ENCODE assay signal across 8 cellular contexts in the genomic region with DNA sequence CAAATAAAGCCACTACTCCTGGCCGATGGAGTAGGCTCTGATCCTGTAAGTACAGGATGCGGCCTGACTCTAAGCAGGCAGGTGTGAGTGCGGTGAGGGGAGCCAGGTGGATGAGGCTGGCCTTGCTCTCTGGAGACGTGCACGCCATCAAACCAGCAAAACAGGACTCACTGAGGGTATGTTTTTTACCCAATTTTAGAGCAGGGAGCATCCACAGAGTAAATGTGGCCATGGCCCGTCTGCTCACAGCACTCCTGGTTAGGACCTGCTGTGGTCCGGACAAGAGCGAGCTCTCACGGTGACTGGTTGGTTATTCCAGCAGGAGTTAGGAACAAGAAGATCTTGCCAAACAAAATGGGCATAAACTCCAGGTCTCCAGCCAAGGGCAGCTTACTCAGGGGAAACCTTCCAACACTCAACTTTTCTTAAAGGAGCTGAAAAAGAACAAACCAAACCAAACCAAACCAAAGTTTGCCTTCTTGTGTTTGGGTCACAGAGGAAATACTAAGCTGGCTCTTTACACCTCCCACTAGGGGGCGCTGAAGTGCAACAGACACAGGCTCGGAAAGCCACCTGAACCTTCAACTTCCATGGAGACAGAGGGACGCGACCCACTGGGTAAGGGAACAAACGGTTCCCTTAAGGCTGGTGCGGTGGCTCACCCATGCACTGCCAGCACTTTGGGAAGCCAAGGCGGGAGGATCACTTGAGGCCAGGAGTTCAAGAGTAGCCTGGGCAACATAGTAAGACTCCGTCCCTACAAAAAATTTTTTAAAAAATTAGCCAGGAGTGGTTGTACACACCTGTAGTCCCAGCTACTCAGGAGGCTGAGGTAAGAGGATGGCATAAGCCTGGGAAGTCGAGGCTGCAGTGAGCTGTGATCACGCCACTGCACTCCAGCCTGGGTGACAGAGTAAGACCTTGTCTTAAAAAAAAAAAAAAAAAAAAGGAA.
DNase-seq lines count a peak whose midpoint lies in the region; ATAC-seq and TF ChIP-seq lines count a peak whose summit lies in the region.

No MANE protein-coding gene starts in this region.

- peak; percentile 96 for ATAC-seq in HCT116
- ATAC-seq in left lobe of liver, result peak; percentile 78
- no peak for ATAC-seq in GM21529 (IDR thresholded peaks at IDR 0.05; ENCODE audit: unreplicated experiment)

- no peaks in the 10 kb centered on the region for H3K27me3 ChIP-seq in HCT116 (ENCODE audit: insufficient read depth, low read length)

- no peaks in the 10 kb centered on the region; the same call in 1 of the 2 replicates for H4K20me1 ChIP-seq in HCT116 (ENCODE audit: insufficient read depth)

- BruUV-seq in HCT116 (replicated peaks; lab: Mats Ljungman, UMichigan), result no TSS peak

- no peak overlapping the region for H3K4me3 ChIP-seq in AG09309 (ENCODE audit: control insufficient read depth, low read depth, low read length)
- H3K4me3 ChIP-seq in HCT116 (replicated peaks in 1 of 2; ENCODE audit: low read depth in 1 of 2, low read length in 2 of 2), result no peak overlapping the region
- H3K4me3 ChIP-seq in choroid plexus epithelial cell (ENCODE audit: low read depth, low read length), result no peak overlapping the region

- H3K4me1 ChIP-seq in HCT116 (ENCODE audit: control insufficient read depth in 1 of 2, insufficient read depth in 2 of 2, low read length in 2 of 2), result peaks cover 0 to 19% of the 10 kb centered on the region in 2 experiments; a peak in 1 of 4 replicates

- no peak overlapping the region for H3K9ac ChIP-seq in HCT116 (ENCODE audit: low read length)

- TF ChIP-seq POLR2A in HCT116 (IDR thresholded peaks at IDR 0.05; ENCODE audit: borderline replicate concordance, extremely low read depth, insufficient read depth, insufficient read length), result no peak

- RAD21 ChIA-PET in HCT116 (lab: Charles Lee; ENCODE audit: low non-redundant PET in 1 of 2, low total read pairs in 2 of 2, uncharacterized antibody in 2 of 2, unreplicated experiment in 2 of 2), result interaction anchor here (0.7 to 1.3 kb wide), 8 partner anchors 9 to 357 kb away, joined by 3 to 6 read pairs (median 3); no protein-coding TSS in a partner anchor

- no peak overlapping the region for H3K4me2 ChIP-seq in HCT116 (ENCODE audit: low read length)

- CTCF ChIA-PET in HCT116 (lab: Charles Lee), result interaction anchor here (0.8 to 5.2 kb wide), 17 partner anchors 9 to 358 kb away, joined by 3 to 55 read pairs (median 5); no protein-coding TSS in a partner anchor

- POLR2A ChIA-PET in HCT116 (lab: Charles Lee), result no interaction called here

- H3K9me3 ChIP-seq in HCT116 (ENCODE audit: control insufficient read depth in 1 of 2, insufficient read depth in 1 of 2, low read depth in 1 of 2, low read length in 2 of 2), result no peaks in the 10 kb centered on the region

- TF ChIP-seq RAD21 in HCT116 (IDR thresholded peaks at IDR 0.05; ENCODE audit: low read depth), result peak; percentile 98

- TF ChIP-seq CTCF in AG09309 (IDR thresholded peaks at IDR 0.05; ENCODE audit: control insufficient read depth, insufficient read depth, low read depth, low read length, missing control alignments) (peak; percentile 91), HCT116 (IDR thresholded peaks at IDR 0.05 in 2 of 3, conservative IDR thresholded peaks at IDR 0.05 in 1 of 3; ENCODE audit: borderline replicate concordance in 1 of 3, insufficient read depth in 1 of 3, low read depth in 2 of 3, low read length in 2 of 3) (peak; percentile 90 to 91 (median 91)), choroid plexus epithelial cell (conservative IDR thresholded peaks at IDR 0.05; ENCODE audit: low read depth, low read length) (peak; percentile 95)

- intact Hi-C loops in HCT116 (cut with micrococcal nuclease), result loop anchor here (1.0 to 2.0 kb wide), 3 partner anchors 130 to 356 kb away; no protein-coding TSS in a partner anchor

- no peak overlapping the region for H3K27ac ChIP-seq in HCT116 (ENCODE audit: low read depth, low read length)

- peaks cover 5% of the 10 kb centered on the region; the same call in 1 of the 2 replicates for H3K79me2 ChIP-seq in HCT116 (ENCODE audit: insufficient read depth, low read length)

- no peak overlapping the region for H2AFZ ChIP-seq in HCT116 (ENCODE audit: low read depth, low read length, poor library complexity, severe bottlenecking)

- H3K36me3 ChIP-seq in HCT116 (ENCODE audit: control insufficient read depth in 1 of 2, insufficient read depth in 2 of 2, low read length in 2 of 2), result 0 out of 4 replicates have a peak, but pooled peaks cover 0 to 2% of the 10 kb centered on the region in 2 experiments

- peak; percentile 41 for DNase-seq in AG09309 (ENCODE audit: low read depth)
- DNase-seq in HCT116 (ENCODE audit: low read depth, low spot score), result peak; percentile 63
- peak; percentile 63 for DNase-seq in NCI-H510A (lab: John Stamatoyannopoulos, UW)
- DNase-seq in activated CD4-positive, alpha-beta T cell treated with anti-CD3 and anti-CD28 coated beads for 48 hours, result peak; percentile 89
- peak; percentile 93 for DNase-seq in choroid plexus epithelial cell (ENCODE audit: low read depth)
- peak; percentile 86 for DNase-seq in left lobe of liver (ENCODE audit: low spot score)
- DNase-seq in stimulated activated CD4-positive, alpha-beta T cell treated with anti-CD3 and anti-CD28 coated beads, Interleukin-4, amount 100 ng/mL, for 1 hour, result peak; percentile 83

- no peaks in the 10 kb centered on the region for H3K9me2 ChIP-seq in HCT116 (ENCODE audit: insufficient read depth)

TF ChIP-seq in HCT116, 20 proteins besides CTCF, POLR2A, EP300 and RAD21:
- TF ChIP-seq CEBPB (IDR thresholded peaks at IDR 0.05; ENCODE audit: low read depth) (no peak), CBX3 (IDR thresholded peaks at IDR 0.05; ENCODE audit: low read depth) (no peak), EZH2 (IDR thresholded peaks at IDR 0.05) (no peak), POLR2AphosphoS5 (IDR thresholded peaks at IDR 0.05; ENCODE audit: low read depth, low read length) (no peak), YY1 (IDR thresholded peaks at IDR 0.05; ENCODE audit: extremely low read depth, insufficient replicate concordance, low read depth, low read length) (no peak), EGR1 (IDR thresholded peaks at IDR 0.05; ENCODE audit: low read depth) (no peak), ZFX (IDR thresholded peaks at IDR 0.05) (no peak), SIN3A (IDR thresholded peaks at IDR 0.05; ENCODE audit: low read depth) (no peak), FOSL1 (IDR thresholded peaks at IDR 0.05; ENCODE audit: low read depth) (no peak), JUND (IDR thresholded peaks at IDR 0.05) (no peak)
- TF ChIP-seq, protein P1, sequence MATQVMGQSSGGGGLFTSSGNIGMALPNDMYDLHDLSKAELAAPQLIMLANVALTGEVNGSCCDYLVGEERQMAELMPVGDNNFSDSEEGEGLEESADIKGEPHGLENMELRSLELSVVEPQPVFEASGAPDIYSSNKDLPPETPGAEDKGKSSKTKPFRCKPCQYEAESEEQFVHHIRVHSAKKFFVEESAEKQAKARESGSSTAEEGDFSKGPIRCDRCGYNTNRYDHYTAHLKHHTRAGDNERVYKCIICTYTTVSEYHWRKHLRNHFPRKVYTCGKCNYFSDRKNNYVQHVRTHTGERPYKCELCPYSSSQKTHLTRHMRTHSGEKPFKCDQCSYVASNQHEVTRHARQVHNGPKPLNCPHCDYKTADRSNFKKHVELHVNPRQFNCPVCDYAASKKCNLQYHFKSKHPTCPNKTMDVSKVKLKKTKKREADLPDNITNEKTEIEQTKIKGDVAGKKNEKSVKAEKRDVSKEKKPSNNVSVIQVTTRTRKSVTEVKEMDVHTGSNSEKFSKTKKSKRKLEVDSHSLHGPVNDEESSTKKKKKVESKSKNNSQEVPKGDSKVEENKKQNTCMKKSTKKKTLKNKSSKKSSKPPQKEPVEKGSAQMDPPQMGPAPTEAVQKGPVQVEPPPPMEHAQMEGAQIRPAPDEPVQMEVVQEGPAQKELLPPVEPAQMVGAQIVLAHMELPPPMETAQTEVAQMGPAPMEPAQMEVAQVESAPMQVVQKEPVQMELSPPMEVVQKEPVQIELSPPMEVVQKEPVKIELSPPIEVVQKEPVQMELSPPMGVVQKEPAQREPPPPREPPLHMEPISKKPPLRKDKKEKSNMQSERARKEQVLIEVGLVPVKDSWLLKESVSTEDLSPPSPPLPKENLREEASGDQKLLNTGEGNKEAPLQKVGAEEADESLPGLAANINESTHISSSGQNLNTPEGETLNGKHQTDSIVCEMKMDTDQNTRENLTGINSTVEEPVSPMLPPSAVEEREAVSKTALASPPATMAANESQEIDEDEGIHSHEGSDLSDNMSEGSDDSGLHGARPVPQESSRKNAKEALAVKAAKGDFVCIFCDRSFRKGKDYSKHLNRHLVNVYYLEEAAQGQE (IDR thresholded peaks at IDR 0.05; ENCODE audit: low read depth), result no peak

Comparison
In these comparisons a context has a peak if more than half of its experiments do, and no peak if none do; other contexts are left out.
1. DNase-seq: peak in every context shown above with its lines; median percentile 93 in choroid plexus epithelial cell; 89 in activated CD4-positive, alpha-beta T cell treated with anti-CD3 and anti-CD28 coated beads for 48 hours; 86 in left lobe of liver; 83 in stimulated activated CD4-positive, alpha-beta T cell treated with anti-CD3 and anti-CD28 coated beads, Interleukin-4, amount 100 ng/mL, for 1 hour; 63 in HCT116; 63 in NCI-H510A; 41 in AG09309.